In genomic region chr18:3998698-3999333, GRCh38 we compare ENCODE assay signal across 8 cellular contexts.
DNase-seq lines count a peak whose midpoint lies in the region; ATAC-seq and TF ChIP-seq lines count a peak whose summit lies in the region.

No MANE protein-coding gene starts in this region.

- TF ChIP-seq CTCF in LNCAP (IDR thresholded peaks at IDR 0.05) = peak; percentile 84
- TF ChIP-seq CTCF in activated CD8-positive, alpha-beta T cell treated with anti-CD3 and anti-CD28 coated beads for 36 hours (IDR thresholded peaks at IDR 0.05) = peak; percentile 69

- intact Hi-C loops in activated CD8-positive, alpha-beta T cell treated with anti-CD3 and anti-CD28 coated beads for 36 hours (cut with micrococcal nuclease) = no loop called here

- POLR2A ChIA-PET in activated CD8-positive, alpha-beta T cell treated with anti-CD3 and anti-CD28 coated beads for 36 hours (lab: Charles Lee) = no interaction called here

- no peak for ATAC-seq in activated CD8-positive, alpha-beta T cell treated with anti-CD3 and anti-CD28 coated beads for 36 hours
- ATAC-seq in GM19328 (IDR thresholded peaks at IDR 0.05; ENCODE audit: unreplicated experiment) (no peak), GM18517 (IDR thresholded peaks at IDR 0.05; ENCODE audit: unreplicated experiment) (no peak)

- peaks cover 9% of the 10 kb centered on the region for H3K27me3 Mint-ChIP-seq in activated CD8-positive, alpha-beta T cell treated with anti-CD3 and anti-CD28 coated beads for 36 hours

- no peak overlapping the region for H3K27ac Mint-ChIP-seq in activated CD8-positive, alpha-beta T cell treated with anti-CD3 and anti-CD28 coated beads for 36 hours

- no peaks in the 10 kb centered on the region for H3K36me3 Mint-ChIP-seq in activated CD8-positive, alpha-beta T cell treated with anti-CD3 and anti-CD28 coated beads for 36 hours (ENCODE audit: low read depth)

- no peaks in the 10 kb centered on the region for H3K4me1 Mint-ChIP-seq in activated CD8-positive, alpha-beta T cell treated with anti-CD3 and anti-CD28 coated beads for 36 hours (ENCODE audit: low read depth)

- no peaks in the 10 kb centered on the region for H3K9me3 Mint-ChIP-seq in activated CD8-positive, alpha-beta T cell treated with anti-CD3 and anti-CD28 coated beads for 36 hours

- CTCF ChIA-PET in activated CD8-positive, alpha-beta T cell treated with anti-CD3 and anti-CD28 coated beads for 36 hours (lab: Charles Lee) = interaction anchor here (0.6 to 4.3 kb wide), 13 partner anchors 9 to 246 kb away, joined by 3 to 46 read pairs (median 3); no protein-coding TSS in a partner anchor

- H3K4me3 Mint-ChIP-seq in activated CD8-positive, alpha-beta T cell treated with anti-CD3 and anti-CD28 coated beads for 36 hours = no peak overlapping the region

- DNase-seq in NCI-H82 (lab: John Stamatoyannopoulos, UW) (peak; percentile 39), NCI-H82 treated with DMSO at 0.1 percent for 48 hours (lab: John Stamatoyannopoulos, UW; ENCODE audit: unreplicated experiment) (no peak), inferior parietal cortex (ENCODE audit: extremely low spot score) (peak; percentile 78), 8988T (no peak)
- peak; percentile 48 for DNase-seq in activated CD8-positive, alpha-beta T cell treated with anti-CD3 and anti-CD28 coated beads for 36 hours

Comparison
In these comparisons a context has a peak if more than half of its experiments do, and no peak if none do; other contexts are left out.
1. DNase-seq: peak in NCI-H82 (single experiment), activated CD8-positive, alpha-beta T cell treated with anti-CD3 and anti-CD28 coated beads for 36 hours (single experiment) and inferior parietal cortex (single experiment); none in NCI-H82 treated with DMSO at 0.1 percent for 48 hours (single experiment) and 8988T (single experiment).